1 cellular context compared by ENCODE assay signal in genomic region chr2:216014986-216015385, GRCh38.
TF ChIP-seq lines count a peak whose summit lies in the region.

No MANE protein-coding gene starts in this region.

TF ChIP-seq in GM12878, 131 proteins besides CTCF, POLR2A, EP300 and RAD21 (continued from another document):
- no peak for TF ChIP-seq E4F1 (IDR thresholded peaks at IDR 0.05; ENCODE audit: borderline replicate concordance, partially characterized antibody)
- TF ChIP-seq PML (IDR thresholded peaks at IDR 0.05; ENCODE audit: low read length), result no peak
- peak; percentile 75; the same call in 1 of the 2 replicates for TF ChIP-seq TCF3 (IDR thresholded peaks at IDR 0.05; ENCODE audit: borderline replicate concordance, insufficient read depth, low read depth, low read length)
- no peak for TF ChIP-seq MEF2A (IDR thresholded peaks at IDR 0.05; ENCODE audit: insufficient read depth, low read depth, low read length)
- no peak for TF ChIP-seq SREBF1 (IDR thresholded peaks at IDR 0.05; ENCODE audit: low read length)
- TF ChIP-seq ATF2 (IDR thresholded peaks at IDR 0.05; ENCODE audit: low read length), result no peak
- TF ChIP-seq CHD2 (IDR thresholded peaks at IDR 0.05; ENCODE audit: borderline replicate concordance, low read depth, low read length), result no peak
- no peak for TF ChIP-seq CHD4 (IDR thresholded peaks at IDR 0.05)
- TF ChIP-seq ZBTB33 (IDR thresholded peaks at IDR 0.05), result no peak; the same call in 1 of the 2 replicates
- peak; percentile 92 for TF ChIP-seq BCL3 (IDR thresholded peaks at IDR 0.05; ENCODE audit: borderline replicate concordance, insufficient read depth, low read depth, low read length, poor library complexity, severe bottlenecking)
- no peak for TF ChIP-seq EED (IDR thresholded peaks at IDR 0.05; ENCODE audit: low read depth)
- TF ChIP-seq SMAD1 (IDR thresholded peaks at IDR 0.05; ENCODE audit: low read depth, partially characterized antibody), result no peak
- no peak for TF ChIP-seq POLR2AphosphoS5 (IDR thresholded peaks at IDR 0.05; ENCODE audit: low read length)
- TF ChIP-seq USF2 (IDR thresholded peaks at IDR 0.05; ENCODE audit: borderline replicate concordance, low read depth, low read length), result no peak
- no peak for TF ChIP-seq NR2C2 (IDR thresholded peaks at IDR 0.05; ENCODE audit: borderline replicate concordance, control insufficient read depth, insufficient read length, low read depth)
- no peak for TF ChIP-seq IRF5 (IDR thresholded peaks at IDR 0.05; ENCODE audit: borderline replicate concordance)
